35 cellular contexts compared by ENCODE assay signal in genomic region chr22:49195636-49196035, GRCh38.
"Had no signal": no experiment of that assay in that cellular context is flagged by ENCODE, and none has a peak within 500 bp of the region (broad histone marks: within the 10 kb centered on the region; RNA-seq: fewer than 3 reads in every experiment).

No MANE protein-coding gene starts in this region.

- H3K27me3 ChIP-seq: adrenal gland, body of pancreas had no signal

- H3K9me3 Mint-ChIP-seq: activated CD4-positive, alpha-beta memory T cell treated with anti-CD3 and anti-CD28 coated beads for 36 hours; activated naive CD4-positive, alpha-beta T cell treated with anti-CD3 and anti-CD28 coated beads for 36 hours; activated naive CD4-positive, alpha-beta T cell treated with anti-CD3 and anti-CD28 coated beads, Interleukin-2, amount 50 U/mL, for 72 hours; activated T-cell treated with anti-CD3 and anti-CD28 coated beads, Interleukin-2, amount 50 U/mL, for 4 hours; activated T-helper 1 cell treated with anti-CD3 and anti-CD28 coated beads, Interleukin-12 subunit alpha, Interleukin-12 subunit beta, Interleukin-2, Interleukin-4 antibody, amounts not matched to agents 30 ng/mL and 10 ng/mL and 1 ng/mL, durations not matched to agents 14 hours and 24 hours and 36 hours had no signal

- H3K4me3 ChIP-seq: adrenal gland, body of pancreas, K562, PC-9 had no signal

- DNase-seq: activated CD4-positive, alpha-beta memory T cell treated with anti-CD3 and anti-CD28 coated beads for 36 hours; activated CD4-positive, alpha-beta T cell treated with anti-CD3 and anti-CD28 coated beads, Interleukin-2, amount 50 U/mL, for 1 hour; activated CD4-positive, CD25-positive, alpha-beta regulatory T cell; activated CD8-positive, alpha-beta memory T cell treated with anti-CD3 and anti-CD28 coated beads, Interleukin-2, amount 50 U/mL, for 4 hours; activated gamma-delta T cell treated with Interleukin-2 at 50 U/mL for 16 hours; activated naive CD4-positive, alpha-beta T cell treated with anti-CD3 and anti-CD28 coated beads for 36 hours; activated T-cell treated with anti-CD3 and anti-CD28 coated beads for 4 hours; activated T-cell treated with anti-CD3 and anti-CD28 coated beads, Interleukin-2, amount 50 U/mL, for 4 hours; adrenal gland; body of pancreas; central memory CD4-positive, alpha-beta T cell; NCI-H1092 treated with DMSO at 0.1 percent for 48 hours; NCI-H1417; NCI-H146; NCI-H187; NCI-H2029 treated with DMSO at 0.1 percent for 48 hours; NCI-H2107; NCI-H2171; NCI-H510A; NCI-H526; NCI-H748 treated with DMSO at 0.1 percent for 48 hours; PC-9; SW 1271; T-helper 1 cell; T-helper 2 cell; T-helper 9 cell; WERI-Rb-1 had no signal

- FAIRE-seq: astrocyte, bronchial epithelial cell, K562, RCC 7860 had no signal

- ATAC-seq: activated naive CD4-positive, alpha-beta T cell treated with anti-CD3 and anti-CD28 coated beads, Interleukin-2, amount 50 U/mL, for 72 hours; activated T-cell treated with anti-CD3 and anti-CD28 coated beads, Interleukin-2, amount 50 U/mL, for 4 hours; body of pancreas; K562; Right ventricle myocardium inferior had no signal

- H3K4me1 ChIP-seq: adrenal gland had no signal

- H3K36me3 ChIP-seq: adrenal gland, WERI-Rb-1 had no signal

- H2AFZ ChIP-seq: PC-9 had no signal

- H3K27ac Mint-ChIP-seq: activated CD4-positive, alpha-beta memory T cell treated with anti-CD3 and anti-CD28 coated beads for 36 hours; activated naive CD4-positive, alpha-beta T cell treated with anti-CD3 and anti-CD28 coated beads for 36 hours; activated naive CD4-positive, alpha-beta T cell treated with anti-CD3 and anti-CD28 coated beads, Interleukin-2, amount 50 U/mL, for 72 hours; activated T-helper 1 cell treated with anti-CD3 and anti-CD28 coated beads, Interleukin-12 subunit alpha, Interleukin-12 subunit beta, Interleukin-2, Interleukin-4 antibody, amounts not matched to agents 30 ng/mL and 10 ng/mL and 1 ng/mL, durations not matched to agents 14 hours and 24 hours and 36 hours had no signal

- H3K4me3 Mint-ChIP-seq: activated CD4-positive, alpha-beta memory T cell treated with anti-CD3 and anti-CD28 coated beads for 36 hours; activated naive CD4-positive, alpha-beta T cell treated with anti-CD3 and anti-CD28 coated beads for 36 hours; activated T-cell treated with anti-CD3 and anti-CD28 coated beads, Interleukin-2, amount 50 U/mL, for 4 hours; activated T-helper 1 cell treated with anti-CD3 and anti-CD28 coated beads, Interleukin-12 subunit alpha, Interleukin-12 subunit beta, Interleukin-2, Interleukin-4 antibody, amounts not matched to agents 30 ng/mL and 10 ng/mL and 1 ng/mL, durations not matched to agents 14 hours and 24 hours and 36 hours had no signal

- H3K9me3 ChIP-seq: adrenal gland, body of pancreas had no signal

- H3K36me3 Mint-ChIP-seq: activated CD4-positive, alpha-beta memory T cell treated with anti-CD3 and anti-CD28 coated beads for 36 hours; activated naive CD4-positive, alpha-beta T cell treated with anti-CD3 and anti-CD28 coated beads, Interleukin-2, amount 50 U/mL, for 72 hours had no signal

- H3K4me2 ChIP-seq: PC-9 had no signal

- H3K27ac ChIP-seq: adrenal gland, body of pancreas, PC-9, RWPE1, WERI-Rb-1 had no signal
